9 cellular contexts compared by ENCODE assay signal in the genomic region with DNA sequence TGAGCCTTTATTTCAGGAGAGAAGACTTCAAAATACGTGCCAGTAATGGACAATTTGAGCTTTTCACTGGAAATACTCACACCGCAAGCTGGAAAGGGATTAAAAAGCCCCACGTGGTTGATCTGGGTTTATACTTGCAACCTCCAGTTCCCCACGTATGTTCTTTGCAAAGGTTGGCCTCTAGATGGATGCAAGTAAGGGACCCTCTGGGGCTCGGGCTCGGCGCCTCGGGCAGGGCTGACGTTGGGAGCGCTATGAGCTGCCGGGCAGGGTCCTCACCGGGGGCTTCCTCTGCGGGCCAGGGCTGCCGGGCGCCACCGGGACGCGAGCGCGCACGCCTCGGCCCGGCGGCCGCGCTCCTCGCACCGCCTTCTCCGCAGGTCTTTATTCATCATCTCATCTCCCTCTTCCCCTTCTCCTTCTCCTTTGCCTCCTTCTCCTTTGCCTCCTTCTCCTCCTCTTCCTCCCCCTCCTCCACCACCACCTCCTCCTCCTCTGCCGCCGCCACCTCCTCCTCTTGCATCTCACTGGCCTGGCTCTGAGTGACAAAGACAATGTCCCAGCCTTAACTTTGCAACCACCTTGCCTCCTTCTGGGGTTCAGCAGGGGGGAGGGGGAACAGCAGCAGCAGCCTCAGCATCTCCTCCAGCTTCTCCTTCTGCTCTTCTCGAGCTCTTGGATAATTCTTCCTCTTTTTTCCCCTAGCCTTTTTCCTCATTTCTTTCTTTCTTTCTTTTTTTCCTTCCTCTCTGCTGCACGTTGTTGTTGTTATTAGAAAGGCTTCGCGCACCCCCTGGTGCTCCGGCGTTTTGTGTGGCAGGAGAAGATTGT. TPM values are rescaled to one million over a fixed set of nuclear protein-coding genes. Genes with fewer than 3 reads are reported as not detected.
DNase-seq lines count a peak whose midpoint lies in the region; ATAC-seq, FAIRE-seq and TF ChIP-seq lines count a peak whose summit lies in the region.
"Had no signal": no experiment of that assay in that cellular context is flagged by ENCODE, and none has a peak within 500 bp of the region (broad histone marks: within the 10 kb centered on the region; RNA-seq: fewer than 3 reads in every experiment).

No MANE protein-coding gene starts in this region.

- FAIRE-seq in endothelial cell of umbilical vein (lab: Jason Lieb, UNC), result no peak

- TF ChIP-seq CTCF in GM12864 (IDR thresholded peaks at IDR 0.05; ENCODE audit: low read depth, low read length, missing control alignments) (peak; percentile 13), PC-9 (conservative IDR thresholded peaks at IDR 0.05) (no peak), endothelial cell of umbilical vein (IDR thresholded peaks at IDR 0.05; ENCODE audit: extremely low read depth in 1 of 2, insufficient read depth in 1 of 2, low read depth in 1 of 2, low read length in 2 of 2) (peak in 1 of 2 donors; percentile 15)

- H3K9me2 ChIP-seq in PC-9 (ENCODE audit: insufficient read depth), result no peaks in the 10 kb centered on the region

- H4K20me1 ChIP-seq in PC-9 (ENCODE audit: insufficient read depth), result no peaks in the 10 kb centered on the region
- H4K20me1 ChIP-seq in endothelial cell of umbilical vein (replicated peaks; ENCODE audit: control insufficient read depth, extremely low read depth, insufficient read depth, low read length), result no peaks in the 10 kb centered on the region

- TF ChIP-seq POLR2A in endothelial cell of umbilical vein (IDR thresholded peaks at IDR 0.05; ENCODE audit: low read depth, low read length), result no peak

- no peaks in the 10 kb centered on the region for H3K79me2 ChIP-seq in PC-9 (ENCODE audit: low read depth)
- H3K79me2 ChIP-seq in endothelial cell of umbilical vein (ENCODE audit: control insufficient read depth, insufficient read depth, low read length), result no peaks in the 10 kb centered on the region

- peaks cover 7% of the 10 kb centered on the region; the same call in 1 of the 2 replicates for H3K9me3 ChIP-seq in PC-9 (ENCODE audit: insufficient read depth, low read depth)
- H3K9me3 ChIP-seq in endothelial cell of umbilical vein (replicated peaks; ENCODE audit: control insufficient read depth, insufficient read depth, low read length), result no peaks in the 10 kb centered on the region
- H3K9me3 ChIP-seq in aorta (ENCODE audit: control insufficient read depth, low read length), result no peaks in the 10 kb centered on the region

- H3K4me1 ChIP-seq in PC-9 (replicated peaks; ENCODE audit: insufficient read depth), result peaks cover 5% of the 10 kb centered on the region; the same call in 1 of the 2 replicates
- H3K4me1 ChIP-seq in endothelial cell of umbilical vein (ENCODE audit: control insufficient read depth, extremely low read depth, insufficient read depth, low read length), result peaks cover 17% of the 10 kb centered on the region
- no peaks in the 10 kb centered on the region for H3K4me1 ChIP-seq in aorta (ENCODE audit: control insufficient read depth in 1 of 2, insufficient read depth in 2 of 2, low read length in 2 of 2)

- H3K4me3 ChIP-seq in GM12864 (ENCODE audit: low read depth, low read length), result peak overlapping the region; percentile 54; the same call in 1 of the 2 replicates
- peak overlapping the region; percentile 97 for H3K4me3 ChIP-seq in PC-9
- H3K4me3 ChIP-seq in endothelial cell of umbilical vein (replicated peaks in 1 of 3; ENCODE audit: insufficient read depth in 1 of 3, low read depth in 1 of 3, low read length in 3 of 3), result peak overlapping the region; percentile 69 to 97 (median 97)
- peak overlapping the region; percentile 50 to 69 for H3K4me3 ChIP-seq in aorta (ENCODE audit: low read length in 2 of 2)

- H2AFZ ChIP-seq in PC-9, result peak overlapping the region; percentile 98
- peak overlapping the region; percentile 98 for H2AFZ ChIP-seq in endothelial cell of umbilical vein (ENCODE audit: low read depth, low read length)

- H3K9ac ChIP-seq in endothelial cell of umbilical vein (replicated peaks; ENCODE audit: extremely low read depth, insufficient read depth, low read length), result peak overlapping the region; percentile 83

- H3K36me3 ChIP-seq in PC-9 (ENCODE audit: low read depth) (no peaks in the 10 kb centered on the region), endothelial cell of umbilical vein (ENCODE audit: control insufficient read depth in 2 of 2, extremely low read depth in 1 of 2, insufficient read depth in 2 of 2, low read length in 2 of 2) (no peaks in the 10 kb centered on the region), aorta (ENCODE audit: control insufficient read depth in 1 of 2, insufficient read depth in 2 of 2, low read length in 1 of 2) (no peaks in the 10 kb centered on the region)

- intact Hi-C loops in PC-9 (cut with micrococcal nuclease; ENCODE audit: unreplicated experiment) (loop anchor here (5.0 to 10.0 kb wide), 3 partner anchors 65 to 262 kb away; no protein-coding TSS in a partner anchor), endothelial cell of umbilical vein (cut with micrococcal nuclease) (loop anchor here (1.0 to 5.0 kb wide), 5 partner anchors 140 to 1020 kb away; a partner anchor contains a TSS), aorta (cut with DNase I) (loop anchor here in 1 of 2 donors (10.0 kb wide), 1 partner anchor 168 kb away; no protein-coding TSS in a partner anchor)

- dilution Hi-C loops in endothelial cell of umbilical vein (cut with MboI; ENCODE audit: extremely low pct_ligation_motif_present, low sequenced_read_pairs), result no loop called here

- peak overlapping the region; percentile 97 for H3K4me2 ChIP-seq in PC-9
- H3K4me2 ChIP-seq in endothelial cell of umbilical vein (ENCODE audit: insufficient read depth, low read length), result peak overlapping the region; percentile 98

- CTCF ChIA-PET in PC-9 (lab: Charles Lee) (interaction anchor here (0.8 kb wide), 1 partner anchor 398 kb away, joined by 5 read pairs; no protein-coding TSS in a partner anchor), endothelial cell of umbilical vein (lab: Charles Lee) (interaction anchor here (1.0 to 1.1 kb wide), 3 partner anchors 8 to 100 kb away, joined by 3 to 5 read pairs (median 4); no protein-coding TSS in a partner anchor)

- no TSS peak for BruUV-seq in PC-9 (replicated peaks; lab: Mats Ljungman, UMichigan)
- BruUV-seq in endothelial cell of umbilical vein (replicated peaks; lab: Mats Ljungman, UMichigan), result no TSS peak

- no peaks in the 10 kb centered on the region for H3F3A ChIP-seq in PC-9 (ENCODE audit: insufficient read depth, low read depth)

- H3K27ac ChIP-seq in PC-9, result no peak overlapping the region
- peak overlapping the region; percentile 54 for H3K27ac ChIP-seq in endothelial cell of umbilical vein (ENCODE audit: insufficient read depth, low read depth, low read length)
- H3K27ac ChIP-seq in aorta (ENCODE audit: low read depth in 1 of 2, low read length in 2 of 2), result peak overlapping the region in 1 of 2 donors; percentile 66
- H3K27ac ChIP-seq: HL-60 had no signal

- POLR2A ChIA-PET in PC-9 (lab: Charles Lee; ENCODE audit: unreplicated experiment), result interaction anchor here (0.6 kb wide), 1 partner anchor 1830 kb away, joined by 4 read pairs; no protein-coding TSS in a partner anchor
- POLR2A ChIA-PET in endothelial cell of umbilical vein (lab: Charles Lee), result interaction anchor here (1.2 kb wide), 1 partner anchor 17 kb away, joined by 6 read pairs; no protein-coding TSS in a partner anchor

- ATAC-seq in aorta (ENCODE audit: low FRiP score) (peak; percentile 23), GM21529 (IDR thresholded peaks at IDR 0.05; ENCODE audit: unreplicated experiment) (no peak)

- H3K27me3 ChIP-seq in PC-9 (ENCODE audit: insufficient read depth, low read depth), result no peaks in the 10 kb centered on the region
- H3K27me3 ChIP-seq in endothelial cell of umbilical vein (ENCODE audit: control insufficient read depth in 2 of 2, insufficient read depth in 2 of 2, low read length in 2 of 2), result no peaks in the 10 kb centered on the region
- H3K27me3 ChIP-seq in aorta (ENCODE audit: control insufficient read depth in 1 of 2, insufficient read depth in 2 of 2, low read length in 1 of 2), result no peaks in the 10 kb centered on the region

- DNase-seq in ACHN (peak; percentile 49), GM12864 (ENCODE audit: low read depth) (no peak), PC-9 (peak in 1 of 2 experiments; percentile 14), endothelial cell of umbilical vein (ENCODE audit: low read depth, low spot score) (peak; percentile 54), mucosa of gallbladder (ENCODE audit: low spot score) (peak; percentile 27), aorta (peak; percentile 47 to 74)
- DNase-seq in stimulated activated CD4-positive, alpha-beta T cell treated with anti-CD3 and anti-CD28 coated beads, Interleukin-4, amount 100 ng/mL, for 1 hour, result no peak

- in situ Hi-C loops in ACHN (cut with HindIII; ENCODE audit: low pct_ligation_motif_present, low pct_unique_long_range_greater_than_20kb, low sequenced_read_pairs), result no loop called here

- WGBS in aorta, 2 donors, result 0 to 1% methylated on average over 36 to 37 of the region's 37 CpGs

- H3K9me1 ChIP-seq in endothelial cell of umbilical vein (replicated peaks; ENCODE audit: control insufficient read depth, extremely low read depth, insufficient read depth, low read length), result no peaks in the 10 kb centered on the region

TF ChIP-seq in endothelial cell of umbilical vein, 7 proteins besides CTCF, POLR2A, EP300 and RAD21 (continues in another document):
- TF ChIP-seq EZH2 (IDR thresholded peaks at IDR 0.05; ENCODE audit: borderline replicate concordance, low read depth, low read length, severe bottlenecking) (no peak), POLR2AphosphoS5 (IDR thresholded peaks at IDR 0.05; ENCODE audit: insufficient read depth, low read depth, low read length) (peak; percentile 17), MYC (IDR thresholded peaks at IDR 0.05; ENCODE audit: low read depth, low read length) (no peak), FOS (IDR thresholded peaks at IDR 0.05; ENCODE audit: borderline replicate concordance, insufficient read depth, low read length) (no peak), GATA2 (IDR thresholded peaks at IDR 0.05; ENCODE audit: insufficient read depth, insufficient read length, low read depth, low read length) (no peak), JUN (IDR thresholded peaks at IDR 0.05; ENCODE audit: borderline replicate concordance, insufficient read depth, insufficient read length, low read depth) (no peak)

RNA-seq across cellular contexts. Expression of a gene that starts 0.6 kb away (rescaled TPM):
- total RNA-seq in PC-9 (2021) (3.2 and 4.8 TPM in 2 replicates), endothelial cell of umbilical vein (24.7 and 27.0 TPM in 2 replicates), mucosa of gallbladder (37.1 TPM), aorta (10 to 100 TPM; 15.1 to 24.0 TPM)
- polyA plus RNA-seq in endothelial cell of umbilical vein (6.2 and 6.3 TPM in 2 replicates), aorta (1 to 10 TPM; 1.3 to 3.4 TPM)
- polyA plus RNA-seq in endothelial cell of umbilical vein (2011; cell fraction: cytosol; rRNA removed), result 7.3 and 8.1 TPM in 2 replicates
- 21.7 and 25.0 TPM in 2 replicates for polyA plus RNA-seq in endothelial cell of umbilical vein (2011; cell fraction: nucleus; rRNA removed)
- 5.5 and 6.6 TPM in 2 replicates for polyA plus RNA-seq in endothelial cell of umbilical vein (2012)
- polyA minus RNA-seq in endothelial cell of umbilical vein, result 38.8 and 52.1 TPM in 2 replicates
- 2.4 TPM for polyA minus RNA-seq in endothelial cell of umbilical vein (2011; cell fraction: cytosol; rRNA and poly(A)+ RNA removed)
- 55.4 and 63.8 TPM in 2 replicates for polyA minus RNA-seq in endothelial cell of umbilical vein (2011; cell fraction: nucleus; rRNA and poly(A)+ RNA removed)

Comparison
In these comparisons a context has a peak if more than half of its experiments do, and no peak if none do; other contexts are left out.
1. DNase-seq: peak in ACHN (single experiment), endothelial cell of umbilical vein (single experiment), mucosa of gallbladder (single experiment) and aorta (2 of 2); none in GM12864 (single experiment) and stimulated activated CD4-positive, alpha-beta T cell treated with anti-CD3 and anti-CD28 coated beads, Interleukin-4, amount 100 ng/mL, for 1 hour (single experiment).
2. Peak in every context shown above with its lines, with median percentiles within 50 percentile points of each other: H3K4me3 ChIP-seq.